8 cellular contexts compared by ENCODE assay signal in the genomic region with DNA sequence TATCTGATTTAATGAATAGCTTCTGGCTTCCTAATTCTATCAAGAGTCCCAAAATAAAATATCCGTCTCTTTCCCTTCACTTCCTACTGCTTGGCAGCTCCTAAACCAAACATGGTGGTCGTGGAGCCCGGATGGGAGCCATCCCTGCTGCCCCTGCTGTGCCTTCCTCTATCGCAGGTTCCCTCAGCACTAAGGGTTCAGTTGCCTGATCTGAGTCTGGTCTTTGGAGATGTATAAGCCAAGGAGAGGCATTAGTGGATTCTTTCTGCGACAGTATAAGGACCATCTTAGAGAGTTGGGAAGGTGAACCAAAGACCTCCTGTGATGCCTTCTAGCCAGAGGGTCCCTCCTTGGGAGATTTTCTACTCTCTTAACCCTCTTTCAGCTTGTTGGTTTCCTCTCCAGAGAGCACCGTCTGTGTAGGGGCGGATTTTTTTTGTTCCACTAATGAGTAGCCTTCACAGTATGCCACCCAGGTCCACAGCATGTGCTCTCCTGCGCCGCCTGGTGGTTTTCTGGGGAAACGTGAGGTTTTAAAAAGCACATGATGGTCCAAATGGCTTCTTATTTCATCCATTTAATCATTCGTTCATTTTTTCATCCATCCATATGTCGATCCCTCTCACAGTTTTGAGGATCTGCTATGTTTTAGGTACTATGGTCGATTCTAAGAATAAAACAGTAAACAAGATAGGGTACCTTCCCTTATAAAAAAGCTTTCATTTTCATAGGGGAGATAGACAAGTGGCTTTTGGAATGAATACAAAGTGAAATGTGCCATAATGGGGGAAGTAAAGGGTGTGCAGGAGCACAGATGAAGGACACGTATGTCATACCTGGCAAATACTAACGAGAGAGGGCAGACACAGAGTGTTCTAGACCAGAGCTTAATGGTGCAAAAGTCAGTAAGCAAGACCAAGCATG.
DNase-seq lines count a peak whose midpoint lies in the region; ATAC-seq and TF ChIP-seq lines count a peak whose summit lies in the region.

No MANE protein-coding gene starts in this region.

- H4K20me1 ChIP-seq in PC-9 (ENCODE audit: insufficient read depth), result no peaks in the 10 kb centered on the region

- intact Hi-C loops in PC-9 (cut with micrococcal nuclease; ENCODE audit: unreplicated experiment) (loop anchor here (1.0 kb wide), 1 partner anchor 133 kb away; no protein-coding TSS in a partner anchor), left cardiac atrium (cut with DNase I) (loop anchor here (1.0 to 10.0 kb wide), 5 partner anchors 114 to 379 kb away; no protein-coding TSS in a partner anchor)

- no peak overlapping the region for H2AFZ ChIP-seq in PC-9

- CTCF ChIA-PET in PC-9 (lab: Charles Lee), result interaction anchor here (1.2 kb wide), 1 partner anchor 120 kb away, joined by 4 read pairs; no protein-coding TSS in a partner anchor

- no TSS peak for BruUV-seq in PC-9 (replicated peaks; lab: Mats Ljungman, UMichigan)

- H3K4me2 ChIP-seq in PC-9, result no peak overlapping the region

- no peaks in the 10 kb centered on the region for H3K79me2 ChIP-seq in PC-9 (ENCODE audit: low read depth)

- no peak overlapping the region for H3K9ac ChIP-seq in adipocyte (ENCODE audit: low read length)

- DNase-seq in DMS53 treated with DMSO at 0.1 percent for 48 hours (lab: John Stamatoyannopoulos, UW; ENCODE audit: unreplicated experiment) (peak; percentile 72), KBM-7 (peak; percentile 71), PC-9 (peak in 1 of 2 experiments; percentile 30), adipocyte (ENCODE audit: low read depth) (peak; percentile 55), left cardiac atrium (peak; percentile 62), putamen (ENCODE audit: low spot score) (peak; percentile 70)

- no peaks in the 10 kb centered on the region for H3F3A ChIP-seq in PC-9 (ENCODE audit: insufficient read depth, low read depth)

- H3K4me3 ChIP-seq in PC-9 (no peak overlapping the region), adipocyte (ENCODE audit: low read length) (no peak overlapping the region)

- no peaks in the 10 kb centered on the region for H3K9me3 ChIP-seq in PC-9 (ENCODE audit: insufficient read depth, low read depth)
- no peaks in the 10 kb centered on the region for H3K9me3 ChIP-seq in adipocyte (ENCODE audit: control insufficient read depth, low read length)

- no peaks in the 10 kb centered on the region for H3K9me2 ChIP-seq in PC-9 (ENCODE audit: insufficient read depth)

- H3K27me3 ChIP-seq in PC-9 (ENCODE audit: insufficient read depth, low read depth) (peaks cover 91% of the 10 kb centered on the region), adipocyte (replicated peaks; ENCODE audit: control insufficient read depth, insufficient read depth, low read length) (no peaks in the 10 kb centered on the region)

- no peak overlapping the region for H3K27ac ChIP-seq in PC-9

- TF ChIP-seq CTCF in PC-9 (conservative IDR thresholded peaks at IDR 0.05), result peak; percentile 84

- in situ Hi-C loops in KBM-7 (cut with MboI; ENCODE audit: low pct_unique_long_range_greater_than_20kb, low sequenced_read_pairs), result no loop called here

- POLR2A ChIA-PET in PC-9 (lab: Charles Lee; ENCODE audit: unreplicated experiment), result no interaction called here

- ATAC-seq in left cardiac atrium (peak; percentile 73 to 76), HG02884 (IDR thresholded peaks at IDR 0.05; ENCODE audit: unreplicated experiment) (no peak), HG03139 (IDR thresholded peaks at IDR 0.05; ENCODE audit: unreplicated experiment) (no peak)

- H3K4me1 ChIP-seq in PC-9 (replicated peaks; ENCODE audit: insufficient read depth), result no peaks in the 10 kb centered on the region
- H3K4me1 ChIP-seq in adipocyte (ENCODE audit: control insufficient read depth, insufficient read depth, low read length), result peaks cover 15% of the 10 kb centered on the region

- H3K36me3 ChIP-seq in PC-9 (ENCODE audit: low read depth), result no peaks in the 10 kb centered on the region
- peaks cover 4% of the 10 kb centered on the region for H3K36me3 ChIP-seq in adipocyte (ENCODE audit: control insufficient read depth, insufficient read depth, low read length, severe bottlenecking)

Comparison
In these comparisons a context has a peak if more than half of its experiments do, and no peak if none do; other contexts are left out.
1. ATAC-seq: peak in left cardiac atrium (2 of 2); none in HG02884 (single experiment) and HG03139 (single experiment).